ENCODE assay signal across 1 cellular context in the genomic region with DNA sequence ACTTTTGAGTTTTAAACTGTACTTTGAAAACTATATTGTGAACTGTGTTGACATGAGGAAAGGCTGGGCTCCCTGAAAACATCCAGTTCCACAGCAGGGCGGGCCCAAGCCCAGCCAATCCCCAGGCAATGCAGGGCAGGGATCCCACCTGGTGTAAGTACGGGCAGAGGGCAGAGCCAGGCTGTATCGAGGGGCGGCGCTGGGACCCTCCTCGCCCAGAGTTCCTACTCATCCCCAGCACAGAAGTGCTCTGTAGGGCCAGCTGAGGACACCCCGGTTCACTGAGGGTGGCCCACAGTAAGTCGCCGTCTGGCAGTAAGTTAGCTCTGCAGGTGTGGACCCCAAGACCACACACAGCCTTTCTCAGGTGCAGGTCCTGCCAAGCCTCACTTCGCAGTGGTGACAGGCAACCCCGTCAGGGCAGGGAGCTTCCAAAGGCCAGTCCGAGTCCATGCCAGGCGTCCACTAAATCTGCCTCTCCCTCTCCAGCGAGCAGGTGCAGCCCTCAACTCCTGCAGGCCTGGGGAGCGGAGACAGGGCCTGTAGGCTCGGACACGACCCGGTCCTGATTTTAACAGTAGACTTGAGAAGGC.
TF ChIP-seq lines count a peak whose summit lies in the region.

No MANE protein-coding gene starts in this region.

TF ChIP-seq in HepG2, 621 proteins besides CTCF, POLR2A, EP300 and RAD21 (continued from another document):
- TF ChIP-seq, protein P1, sequence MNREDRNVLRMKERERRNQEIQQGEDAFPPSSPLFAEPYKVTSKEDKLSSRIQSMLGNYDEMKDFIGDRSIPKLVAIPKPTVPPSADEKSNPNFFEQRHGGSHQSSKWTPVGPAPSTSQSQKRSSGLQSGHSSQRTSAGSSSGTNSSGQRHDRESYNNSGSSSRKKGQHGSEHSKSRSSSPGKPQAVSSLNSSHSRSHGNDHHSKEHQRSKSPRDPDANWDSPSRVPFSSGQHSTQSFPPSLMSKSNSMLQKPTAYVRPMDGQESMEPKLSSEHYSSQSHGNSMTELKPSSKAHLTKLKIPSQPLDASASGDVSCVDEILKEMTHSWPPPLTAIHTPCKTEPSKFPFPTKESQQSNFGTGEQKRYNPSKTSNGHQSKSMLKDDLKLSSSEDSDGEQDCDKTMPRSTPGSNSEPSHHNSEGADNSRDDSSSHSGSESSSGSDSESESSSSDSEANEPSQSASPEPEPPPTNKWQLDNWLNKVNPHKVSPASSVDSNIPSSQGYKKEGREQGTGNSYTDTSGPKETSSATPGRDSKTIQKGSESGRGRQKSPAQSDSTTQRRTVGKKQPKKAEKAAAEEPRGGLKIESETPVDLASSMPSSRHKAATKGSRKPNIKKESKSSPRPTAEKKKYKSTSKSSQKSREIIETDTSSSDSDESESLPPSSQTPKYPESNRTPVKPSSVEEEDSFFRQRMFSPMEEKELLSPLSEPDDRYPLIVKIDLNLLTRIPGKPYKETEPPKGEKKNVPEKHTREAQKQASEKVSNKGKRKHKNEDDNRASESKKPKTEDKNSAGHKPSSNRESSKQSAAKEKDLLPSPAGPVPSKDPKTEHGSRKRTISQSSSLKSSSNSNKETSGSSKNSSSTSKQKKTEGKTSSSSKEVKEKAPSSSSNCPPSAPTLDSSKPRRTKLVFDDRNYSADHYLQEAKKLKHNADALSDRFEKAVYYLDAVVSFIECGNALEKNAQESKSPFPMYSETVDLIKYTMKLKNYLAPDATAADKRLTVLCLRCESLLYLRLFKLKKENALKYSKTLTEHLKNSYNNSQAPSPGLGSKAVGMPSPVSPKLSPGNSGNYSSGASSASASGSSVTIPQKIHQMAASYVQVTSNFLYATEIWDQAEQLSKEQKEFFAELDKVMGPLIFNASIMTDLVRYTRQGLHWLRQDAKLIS (CRISPR knock-in tag; IDR thresholded peaks at IDR 0.05) = no peak
- TF ChIP-seq ZNF784 (CRISPR knock-in tag; IDR thresholded peaks at IDR 0.05; ENCODE audit: borderline replicate concordance) (no peak), ZSCAN25 (CRISPR knock-in tag; IDR thresholded peaks at IDR 0.05) (no peak), NFKBIZ (CRISPR knock-in tag; IDR thresholded peaks at IDR 0.05) (no peak), ZNF660 (CRISPR knock-in tag; IDR thresholded peaks at IDR 0.05; ENCODE audit: borderline replicate concordance, low read depth) (no peak), HNRNPL (IDR thresholded peaks at IDR 0.05; ENCODE audit: low read depth, low read length) (0 out of 2 replicates have a peak, but pooled peaks have one; percentile 41), HOMEZ (CRISPR knock-in tag; IDR thresholded peaks at IDR 0.05; ENCODE audit: low read depth) (no peak), ZBTB38 (CRISPR knock-in tag; IDR thresholded peaks at IDR 0.05) (peak; percentile 39; the same call in 1 of the 2 replicates), ZNF510 (CRISPR knock-in tag; IDR thresholded peaks at IDR 0.05; ENCODE audit: low read depth) (0 out of 2 replicates have a peak, but pooled peaks have one; percentile 20), CBX2 (IDR thresholded peaks at IDR 0.05; ENCODE audit: low read depth, low read length) (no peak), CBX2 (CRISPR knock-in tag; IDR thresholded peaks at IDR 0.05; ENCODE audit: low read depth) (no peak), ZNF343 (CRISPR knock-in tag; IDR thresholded peaks at IDR 0.05) (0 out of 2 replicates have a peak, but pooled peaks have one; percentile 55), ZNF549 (CRISPR knock-in tag; IDR thresholded peaks at IDR 0.05) (no peak), ZNF772 (CRISPR knock-in tag; IDR thresholded peaks at IDR 0.05) (no peak), CBX1 (IDR thresholded peaks at IDR 0.05; ENCODE audit: low read depth) (no peak), IRF1 (CRISPR knock-in tag; IDR thresholded peaks at IDR 0.05; ENCODE audit: low read depth) (no peak), ZNF777 (CRISPR knock-in tag; IDR thresholded peaks at IDR 0.05) (no peak), GABPB1 (CRISPR knock-in tag; IDR thresholded peaks at IDR 0.05) (peak; percentile 17; the same call in 1 of the 2 replicates), NONO (IDR thresholded peaks at IDR 0.05) (no peak), NONO (CRISPR knock-in tag; conservative IDR thresholded peaks at IDR 0.05) (no peak; the same call in 1 of the 2 replicates), ZNF761 (CRISPR knock-in tag; conservative IDR thresholded peaks at IDR 0.05) (0 out of 2 replicates have a peak, but pooled peaks have one; percentile 42), ZNF335 (CRISPR knock-in tag; IDR thresholded peaks at IDR 0.05) (no peak), ZFY (CRISPR knock-in tag; IDR thresholded peaks at IDR 0.05) (0 out of 2 replicates have a peak, but pooled peaks have one; percentile 3), ZNF569 (CRISPR knock-in tag; IDR thresholded peaks at IDR 0.05; ENCODE audit: borderline replicate concordance) (no peak), TCF7L2 (IDR thresholded peaks at IDR 0.05; ENCODE audit: low read depth, low read length) (no peak), JUN (CRISPR knock-in tag; IDR thresholded peaks at IDR 0.05) (no peak), ZNF263 (CRISPR knock-in tag; IDR thresholded peaks at IDR 0.05) (no peak), MTF1 (CRISPR knock-in tag; IDR thresholded peaks at IDR 0.05) (no peak), ZNF383 (CRISPR knock-in tag; IDR thresholded peaks at IDR 0.05; ENCODE audit: borderline replicate concordance) (0 out of 2 replicates have a peak, but pooled peaks have one; percentile 61), SMYD3 (CRISPR knock-in tag; IDR thresholded peaks at IDR 0.05) (no peak), FOXM1 (CRISPR knock-in tag; IDR thresholded peaks at IDR 0.05) (no peak), AGO2 (optimal IDR thresholded peaks at IDR 0.05; ENCODE audit: low read depth, low read length) (no peak), ZNF776 (CRISPR knock-in tag; IDR thresholded peaks at IDR 0.05) (no peak)
- TF ChIP-seq, protein P2, sequence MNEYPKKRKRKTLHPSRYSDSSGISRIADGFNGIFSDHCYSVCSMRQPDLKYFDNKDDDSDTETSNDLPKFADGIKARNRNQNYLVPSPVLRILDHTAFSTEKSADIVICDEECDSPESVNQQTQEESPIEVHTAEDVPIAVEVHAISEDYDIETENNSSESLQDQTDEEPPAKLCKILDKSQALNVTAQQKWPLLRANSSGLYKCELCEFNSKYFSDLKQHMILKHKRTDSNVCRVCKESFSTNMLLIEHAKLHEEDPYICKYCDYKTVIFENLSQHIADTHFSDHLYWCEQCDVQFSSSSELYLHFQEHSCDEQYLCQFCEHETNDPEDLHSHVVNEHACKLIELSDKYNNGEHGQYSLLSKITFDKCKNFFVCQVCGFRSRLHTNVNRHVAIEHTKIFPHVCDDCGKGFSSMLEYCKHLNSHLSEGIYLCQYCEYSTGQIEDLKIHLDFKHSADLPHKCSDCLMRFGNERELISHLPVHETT (CRISPR knock-in tag; conservative IDR thresholded peaks at IDR 0.05) = no peak
- TF ChIP-seq, protein P3, sequence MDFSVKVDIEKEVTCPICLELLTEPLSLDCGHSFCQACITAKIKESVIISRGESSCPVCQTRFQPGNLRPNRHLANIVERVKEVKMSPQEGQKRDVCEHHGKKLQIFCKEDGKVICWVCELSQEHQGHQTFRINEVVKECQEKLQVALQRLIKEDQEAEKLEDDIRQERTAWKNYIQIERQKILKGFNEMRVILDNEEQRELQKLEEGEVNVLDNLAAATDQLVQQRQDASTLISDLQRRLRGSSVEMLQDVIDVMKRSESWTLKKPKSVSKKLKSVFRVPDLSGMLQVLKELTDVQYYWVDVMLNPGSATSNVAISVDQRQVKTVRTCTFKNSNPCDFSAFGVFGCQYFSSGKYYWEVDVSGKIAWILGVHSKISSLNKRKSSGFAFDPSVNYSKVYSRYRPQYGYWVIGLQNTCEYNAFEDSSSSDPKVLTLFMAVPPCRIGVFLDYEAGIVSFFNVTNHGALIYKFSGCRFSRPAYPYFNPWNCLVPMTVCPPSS (IDR thresholded peaks at IDR 0.05) = no peak
